ENCODE assay signal across 1 cellular context in genomic region chr22:46114518-46115387, GRCh38.
TF ChIP-seq lines count a peak whose summit lies in the region.

No MANE protein-coding gene starts in this region.

TF ChIP-seq in SK-N-SH, 30 proteins besides CTCF, POLR2A, EP300 and RAD21 (continued from another document):
- TF ChIP-seq PBX3 (IDR thresholded peaks at IDR 0.05) (peak; percentile 22), NRF1 (IDR thresholded peaks at IDR 0.05; ENCODE audit: low read depth, low read length) (no peak), TEAD4 (IDR thresholded peaks at IDR 0.05; ENCODE audit: borderline replicate concordance, insufficient read depth) (0 out of 2 replicates have a peak, but pooled peaks have one; percentile 5)
